Comparison of ENCODE assay signal across 1 cellular context in the genomic region with DNA sequence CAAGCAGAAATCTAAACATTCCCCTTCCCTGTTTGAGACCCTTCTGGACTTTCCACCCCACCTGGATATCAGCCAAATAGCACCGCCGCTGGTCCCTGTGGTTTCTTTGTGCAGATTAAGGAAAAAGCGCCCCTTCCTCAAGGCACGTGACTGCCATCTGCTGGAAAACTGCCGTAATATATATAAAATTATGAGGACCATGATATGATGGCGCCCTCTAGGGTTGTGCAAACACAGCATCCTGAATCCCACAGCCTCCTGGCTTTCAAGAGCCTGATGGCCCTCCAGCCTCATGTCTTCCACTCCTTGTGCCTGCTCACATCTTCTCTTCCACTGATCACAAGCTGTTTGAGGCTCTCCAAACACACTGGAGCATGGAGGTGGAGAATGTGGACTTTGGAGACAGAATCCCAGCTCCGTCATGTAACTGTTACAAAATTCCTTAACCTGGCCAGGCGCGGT.
TF ChIP-seq lines count a peak whose summit lies in the region.

No MANE protein-coding gene starts in this region.

TF ChIP-seq in HepG2, 621 proteins besides CTCF, POLR2A, EP300 and RAD21 (continued from another document and continues in another):
- TF ChIP-seq, protein P1, sequence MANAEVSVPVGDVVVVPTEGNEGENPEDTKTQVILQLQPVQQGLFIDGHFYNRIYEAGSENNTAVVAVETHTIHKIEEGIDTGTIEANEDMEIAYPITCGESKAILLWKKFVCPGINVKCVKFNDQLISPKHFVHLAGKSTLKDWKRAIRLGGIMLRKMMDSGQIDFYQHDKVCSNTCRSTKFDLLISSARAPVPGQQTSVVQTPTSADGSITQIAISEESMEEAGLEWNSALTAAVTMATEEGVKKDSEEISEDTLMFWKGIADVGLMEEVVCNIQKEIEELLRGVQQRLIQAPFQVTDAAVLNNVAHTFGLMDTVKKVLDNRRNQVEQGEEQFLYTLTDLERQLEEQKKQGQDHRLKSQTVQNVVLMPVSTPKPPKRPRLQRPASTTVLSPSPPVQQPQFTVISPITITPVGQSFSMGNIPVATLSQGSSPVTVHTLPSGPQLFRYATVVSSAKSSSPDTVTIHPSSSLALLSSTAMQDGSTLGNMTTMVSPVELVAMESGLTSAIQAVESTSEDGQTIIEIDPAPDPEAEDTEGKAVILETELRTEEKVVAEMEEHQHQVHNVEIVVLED (CRISPR knock-in tag; IDR thresholded peaks at IDR 0.05; ENCODE audit: borderline replicate concordance): no peak
- TF ChIP-seq ZBTB7A (CRISPR knock-in tag; IDR thresholded peaks at IDR 0.05) (0 out of 2 replicates have a peak, but pooled peaks have one; percentile 39), PPARG (CRISPR knock-in tag; conservative IDR thresholded peaks at IDR 0.05) (no peak), CEBPG (CRISPR knock-in tag; IDR thresholded peaks at IDR 0.05) (peak; percentile 60), NCOA1 (CRISPR knock-in tag; IDR thresholded peaks at IDR 0.05) (no peak), ZNF251 (CRISPR knock-in tag; IDR thresholded peaks at IDR 0.05) (0 out of 2 replicates have a peak, but pooled peaks have one; percentile 17), HNF4A (CRISPR knock-in tag; IDR thresholded peaks at IDR 0.05) (0 out of 2 replicates have a peak, but pooled peaks have one; percentile 33), ETV5 (CRISPR knock-in tag; IDR thresholded peaks at IDR 0.05; ENCODE audit: borderline replicate concordance) (no peak; the same call in 1 of the 2 replicates), ZNF792 (CRISPR knock-in tag; IDR thresholded peaks at IDR 0.05) (no peak), DPF2 (CRISPR knock-in tag; IDR thresholded peaks at IDR 0.05; ENCODE audit: borderline replicate concordance, low read depth) (no peak), GATAD1 (CRISPR knock-in tag; IDR thresholded peaks at IDR 0.05) (no peak), ZNF879 (CRISPR knock-in tag; IDR thresholded peaks at IDR 0.05) (no peak), SOX5 (CRISPR knock-in tag; IDR thresholded peaks at IDR 0.05; ENCODE audit: borderline replicate concordance) (0 out of 2 replicates have a peak, but pooled peaks have one; percentile 15), ZNF136 (CRISPR knock-in tag; IDR thresholded peaks at IDR 0.05; ENCODE audit: low read depth) (no peak), ONECUT2 (CRISPR knock-in tag; IDR thresholded peaks at IDR 0.05) (no peak), ZNF3 (CRISPR knock-in tag; IDR thresholded peaks at IDR 0.05) (no peak), FOXA3 (CRISPR knock-in tag; IDR thresholded peaks at IDR 0.05) (peak; percentile 61), ZSCAN31 (CRISPR knock-in tag; IDR thresholded peaks at IDR 0.05; ENCODE audit: low read depth) (no peak), ZNF335 (CRISPR knock-in tag; IDR thresholded peaks at IDR 0.05) (no peak), ZNF747 (CRISPR knock-in tag; IDR thresholded peaks at IDR 0.05; ENCODE audit: borderline replicate concordance) (no peak), TEAD2 (CRISPR knock-in tag; IDR thresholded peaks at IDR 0.05) (no peak), AHR (CRISPR knock-in tag; IDR thresholded peaks at IDR 0.05) (no peak), CCAR2 (optimal IDR thresholded peaks at IDR 0.05; ENCODE audit: low read depth, low read length) (no peak), ZNF382 (CRISPR knock-in tag; IDR thresholded peaks at IDR 0.05; ENCODE audit: borderline replicate concordance) (no peak), RBM39 (IDR thresholded peaks at IDR 0.05; ENCODE audit: low read depth, low read length, poor library complexity, severe bottlenecking) (no peak), NAIF1 (CRISPR knock-in tag; IDR thresholded peaks at IDR 0.05; ENCODE audit: borderline replicate concordance) (no peak), KAT7 (CRISPR knock-in tag; IDR thresholded peaks at IDR 0.05; ENCODE audit: borderline replicate concordance) (no peak), SRSF4 (IDR thresholded peaks at IDR 0.05; ENCODE audit: low read depth, low read length, poor library complexity, severe bottlenecking) (no peak), ISL2 (CRISPR knock-in tag; IDR thresholded peaks at IDR 0.05) (no peak), FOXA1 (IDR thresholded peaks at IDR 0.05) (no peak), FOXA1 (CRISPR knock-in tag; IDR thresholded peaks at IDR 0.05) (peak; percentile 76), MTF1 (CRISPR knock-in tag; IDR thresholded peaks at IDR 0.05) (no peak), ZNF619 (CRISPR knock-in tag; IDR thresholded peaks at IDR 0.05) (no peak), ZNF766 (CRISPR knock-in tag; IDR thresholded peaks at IDR 0.05; ENCODE audit: borderline replicate concordance) (0 out of 2 replicates have a peak, but pooled peaks have one; percentile 52), ZNF12 (CRISPR knock-in tag; IDR thresholded peaks at IDR 0.05) (no peak), ZNF605 (CRISPR knock-in tag; IDR thresholded peaks at IDR 0.05) (no peak), STAG1 (CRISPR knock-in tag; IDR thresholded peaks at IDR 0.05) (peak; percentile 82), ZNF83 (CRISPR knock-in tag; IDR thresholded peaks at IDR 0.05; ENCODE audit: borderline replicate concordance) (no peak), ZKSCAN8 (CRISPR knock-in tag; IDR thresholded peaks at IDR 0.05; ENCODE audit: borderline replicate concordance) (peak; percentile 26; the same call in 1 of the 2 replicates), ZNF883 (CRISPR knock-in tag; IDR thresholded peaks at IDR 0.05; ENCODE audit: not compliant biosample characterization) (no peak), ZFP37 (CRISPR knock-in tag; IDR thresholded peaks at IDR 0.05; ENCODE audit: borderline replicate concordance) (no peak), ZC3H13 (CRISPR knock-in tag; IDR thresholded peaks at IDR 0.05) (no peak), POLR2AphosphoS5 (IDR thresholded peaks at IDR 0.05; ENCODE audit: low read depth, low read length) (no peak), XRCC5 (optimal IDR thresholded peaks at IDR 0.05; ENCODE audit: low read length) (peak; percentile 63), KLF9 (CRISPR knock-in tag; IDR thresholded peaks at IDR 0.05; ENCODE audit: low read depth) (no peak), GABPB1 (CRISPR knock-in tag; IDR thresholded peaks at IDR 0.05) (no peak), U2AF2 (IDR thresholded peaks at IDR 0.05; ENCODE audit: low read depth, low read length) (no peak), ZNF331 (CRISPR knock-in tag; IDR thresholded peaks at IDR 0.05) (0 out of 2 replicates have a peak, but pooled peaks have one; percentile 21), ZNF20 (CRISPR knock-in tag; IDR thresholded peaks at IDR 0.05) (no peak), ZNF607 (CRISPR knock-in tag; IDR thresholded peaks at IDR 0.05; ENCODE audit: borderline replicate concordance) (no peak), ATM (IDR thresholded peaks at IDR 0.05; ENCODE audit: borderline replicate concordance) (no peak), WIZ (CRISPR knock-in tag; IDR thresholded peaks at IDR 0.05) (no peak)
- TF ChIP-seq, protein P2, sequence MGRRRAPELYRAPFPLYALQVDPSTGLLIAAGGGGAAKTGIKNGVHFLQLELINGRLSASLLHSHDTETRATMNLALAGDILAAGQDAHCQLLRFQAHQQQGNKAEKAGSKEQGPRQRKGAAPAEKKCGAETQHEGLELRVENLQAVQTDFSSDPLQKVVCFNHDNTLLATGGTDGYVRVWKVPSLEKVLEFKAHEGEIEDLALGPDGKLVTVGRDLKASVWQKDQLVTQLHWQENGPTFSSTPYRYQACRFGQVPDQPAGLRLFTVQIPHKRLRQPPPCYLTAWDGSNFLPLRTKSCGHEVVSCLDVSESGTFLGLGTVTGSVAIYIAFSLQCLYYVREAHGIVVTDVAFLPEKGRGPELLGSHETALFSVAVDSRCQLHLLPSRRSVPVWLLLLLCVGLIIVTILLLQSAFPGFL (CRISPR knock-in tag; IDR thresholded peaks at IDR 0.05): no peak
- TF ChIP-seq, protein P3, sequence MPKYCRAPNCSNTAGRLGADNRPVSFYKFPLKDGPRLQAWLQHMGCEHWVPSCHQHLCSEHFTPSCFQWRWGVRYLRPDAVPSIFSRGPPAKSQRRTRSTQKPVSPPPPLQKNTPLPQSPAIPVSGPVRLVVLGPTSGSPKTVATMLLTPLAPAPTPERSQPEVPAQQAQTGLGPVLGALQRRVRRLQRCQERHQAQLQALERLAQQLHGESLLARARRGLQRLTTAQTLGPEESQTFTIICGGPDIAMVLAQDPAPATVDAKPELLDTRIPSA (CRISPR knock-in tag; IDR thresholded peaks at IDR 0.05; ENCODE audit: borderline replicate concordance): no peak
- TF ChIP-seq, protein P4, sequence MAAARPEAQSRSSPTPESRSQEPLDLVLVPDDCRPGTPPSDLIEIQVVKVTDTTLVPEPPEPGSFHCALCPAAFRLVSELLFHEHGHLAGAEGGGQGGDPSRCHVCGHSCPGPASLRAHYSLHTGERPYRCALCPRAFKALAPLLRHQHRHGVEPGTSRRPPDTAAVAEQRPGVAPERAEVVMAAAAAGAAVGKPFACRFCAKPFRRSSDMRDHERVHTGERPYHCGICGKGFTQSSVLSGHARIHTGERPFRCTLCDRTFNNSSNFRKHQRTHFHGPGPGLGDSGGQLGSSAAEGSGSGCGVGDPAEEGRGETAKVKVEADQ (CRISPR knock-in tag; IDR thresholded peaks at IDR 0.05; ENCODE audit: borderline replicate concordance): no peak
- TF ChIP-seq, protein P5, sequence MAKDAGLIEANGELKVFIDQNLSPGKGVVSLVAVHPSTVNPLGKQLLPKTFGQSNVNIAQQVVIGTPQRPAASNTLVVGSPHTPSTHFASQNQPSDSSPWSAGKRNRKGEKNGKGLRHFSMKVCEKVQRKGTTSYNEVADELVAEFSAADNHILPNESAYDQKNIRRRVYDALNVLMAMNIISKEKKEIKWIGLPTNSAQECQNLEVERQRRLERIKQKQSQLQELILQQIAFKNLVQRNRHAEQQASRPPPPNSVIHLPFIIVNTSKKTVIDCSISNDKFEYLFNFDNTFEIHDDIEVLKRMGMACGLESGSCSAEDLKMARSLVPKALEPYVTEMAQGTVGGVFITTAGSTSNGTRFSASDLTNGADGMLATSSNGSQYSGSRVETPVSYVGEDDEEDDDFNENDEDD (CRISPR knock-in tag; IDR thresholded peaks at IDR 0.05; ENCODE audit: borderline replicate concordance): no peak
- TF ChIP-seq, protein P6, sequence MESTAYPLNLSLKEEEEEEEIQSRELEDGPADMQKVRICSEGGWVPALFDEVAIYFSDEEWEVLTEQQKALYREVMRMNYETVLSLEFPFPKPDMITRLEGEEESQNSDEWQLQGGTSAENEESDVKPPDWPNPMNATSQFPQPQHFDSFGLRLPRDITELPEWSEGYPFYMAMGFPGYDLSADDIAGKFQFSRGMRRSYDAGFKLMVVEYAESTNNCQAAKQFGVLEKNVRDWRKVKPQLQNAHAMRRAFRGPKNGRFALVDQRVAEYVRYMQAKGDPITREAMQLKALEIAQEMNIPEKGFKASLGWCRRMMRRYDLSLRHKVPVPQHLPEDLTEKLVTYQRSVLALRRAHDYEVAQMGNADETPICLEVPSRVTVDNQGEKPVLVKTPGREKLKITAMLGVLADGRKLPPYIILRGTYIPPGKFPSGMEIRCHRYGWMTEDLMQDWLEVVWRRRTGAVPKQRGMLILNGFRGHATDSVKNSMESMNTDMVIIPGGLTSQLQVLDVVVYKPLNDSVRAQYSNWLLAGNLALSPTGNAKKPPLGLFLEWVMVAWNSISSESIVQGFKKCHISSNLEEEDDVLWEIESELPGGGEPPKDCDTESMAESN (CRISPR knock-in tag; conservative IDR thresholded peaks at IDR 0.05): no peak
- TF ChIP-seq, protein P7, sequence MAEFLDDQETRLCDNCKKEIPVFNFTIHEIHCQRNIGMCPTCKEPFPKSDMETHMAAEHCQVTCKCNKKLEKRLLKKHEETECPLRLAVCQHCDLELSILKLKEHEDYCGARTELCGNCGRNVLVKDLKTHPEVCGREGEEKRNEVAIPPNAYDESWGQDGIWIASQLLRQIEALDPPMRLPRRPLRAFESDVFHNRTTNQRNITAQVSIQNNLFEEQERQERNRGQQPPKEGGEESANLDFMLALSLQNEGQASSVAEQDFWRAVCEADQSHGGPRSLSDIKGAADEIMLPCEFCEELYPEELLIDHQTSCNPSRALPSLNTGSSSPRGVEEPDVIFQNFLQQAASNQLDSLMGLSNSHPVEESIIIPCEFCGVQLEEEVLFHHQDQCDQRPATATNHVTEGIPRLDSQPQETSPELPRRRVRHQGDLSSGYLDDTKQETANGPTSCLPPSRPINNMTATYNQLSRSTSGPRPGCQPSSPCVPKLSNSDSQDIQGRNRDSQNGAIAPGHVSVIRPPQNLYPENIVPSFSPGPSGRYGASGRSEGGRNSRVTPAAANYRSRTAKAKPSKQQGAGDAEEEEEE (CRISPR knock-in tag; IDR thresholded peaks at IDR 0.05; ENCODE audit: borderline replicate concordance): no peak
- TF ChIP-seq, protein P8, sequence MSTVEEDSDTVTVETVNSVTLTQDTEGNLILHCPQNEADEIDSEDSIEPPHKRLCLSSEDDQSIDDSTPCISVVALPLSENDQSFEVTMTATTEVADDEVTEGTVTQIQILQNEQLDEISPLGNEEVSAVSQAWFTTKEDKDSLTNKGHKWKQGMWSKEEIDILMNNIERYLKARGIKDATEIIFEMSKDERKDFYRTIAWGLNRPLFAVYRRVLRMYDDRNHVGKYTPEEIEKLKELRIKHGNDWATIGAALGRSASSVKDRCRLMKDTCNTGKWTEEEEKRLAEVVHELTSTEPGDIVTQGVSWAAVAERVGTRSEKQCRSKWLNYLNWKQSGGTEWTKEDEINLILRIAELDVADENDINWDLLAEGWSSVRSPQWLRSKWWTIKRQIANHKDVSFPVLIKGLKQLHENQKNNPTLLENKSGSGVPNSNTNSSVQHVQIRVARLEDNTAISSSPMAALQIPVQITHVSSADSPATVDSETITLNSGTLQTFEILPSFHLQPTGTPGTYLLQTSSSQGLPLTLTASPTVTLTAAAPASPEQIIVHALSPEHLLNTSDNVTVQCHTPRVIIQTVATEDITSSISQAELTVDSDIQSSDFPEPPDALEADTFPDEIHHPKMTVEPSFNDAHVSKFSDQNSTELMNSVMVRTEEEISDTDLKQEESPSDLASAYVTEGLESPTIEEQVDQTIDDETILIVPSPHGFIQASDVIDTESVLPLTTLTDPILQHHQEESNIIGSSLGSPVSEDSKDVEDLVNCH (CRISPR knock-in tag; IDR thresholded peaks at IDR 0.05): no peak
- TF ChIP-seq, protein P9, sequence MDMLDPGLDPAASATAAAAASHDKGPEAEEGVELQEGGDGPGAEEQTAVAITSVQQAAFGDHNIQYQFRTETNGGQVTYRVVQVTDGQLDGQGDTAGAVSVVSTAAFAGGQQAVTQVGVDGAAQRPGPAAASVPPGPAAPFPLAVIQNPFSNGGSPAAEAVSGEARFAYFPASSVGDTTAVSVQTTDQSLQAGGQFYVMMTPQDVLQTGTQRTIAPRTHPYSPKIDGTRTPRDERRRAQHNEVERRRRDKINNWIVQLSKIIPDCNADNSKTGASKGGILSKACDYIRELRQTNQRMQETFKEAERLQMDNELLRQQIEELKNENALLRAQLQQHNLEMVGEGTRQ (IDR thresholded peaks at IDR 0.05; ENCODE audit: low read depth, low read length): no peak
- TF ChIP-seq, protein P9 (CRISPR knock-in tag; IDR thresholded peaks at IDR 0.05; ENCODE audit: borderline replicate concordance): peak; percentile 26; the same call in 1 of the 2 replicates
- TF ChIP-seq, protein P10, sequence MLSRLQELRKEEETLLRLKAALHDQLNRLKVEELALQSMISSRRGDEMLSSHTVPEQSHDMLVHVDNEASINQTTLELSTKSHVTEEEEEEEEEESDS (CRISPR knock-in tag; IDR thresholded peaks at IDR 0.05; ENCODE audit: borderline replicate concordance): no peak
